ENCODE assay signal across 22 cellular contexts in genomic region chr22:24962835-24963234, GRCh38. TPM values are rescaled to one million over a fixed set of nuclear protein-coding genes. Genes with fewer than 3 reads are reported as not detected.
DNase-seq lines count a peak whose midpoint lies in the region; ATAC-seq, FAIRE-seq and TF ChIP-seq lines count a peak whose summit lies in the region.
"Had no signal": no experiment of that assay in that cellular context is flagged by ENCODE, and none has a peak within 500 bp of the region (broad histone marks: within the 10 kb centered on the region; RNA-seq: fewer than 3 reads in every experiment).

No MANE protein-coding gene starts in this region.

- POLR2A ChIA-PET in Panc1 (lab: Charles Lee) (interaction anchor here (0.6 kb wide), 1 partner anchor 99 kb away, joined by 3 read pairs; no protein-coding TSS in a partner anchor), endothelial cell of umbilical vein (lab: Charles Lee) (no interaction called here)

- H3K27ac Mint-ChIP-seq in progenitor cell of endocrine pancreas = peak overlapping the region; percentile 33
- H3K27ac Mint-ChIP-seq: CD4-positive, CD25-positive, alpha-beta regulatory T cell had no signal

- peaks cover 63% of the 10 kb centered on the region for H3K4me1 ChIP-seq in left ventricle myocardium inferior
- peaks cover 32% of the 10 kb centered on the region for H3K4me1 ChIP-seq in Panc1 (ENCODE audit: control insufficient read depth, insufficient read depth, low read length)
- H3K4me1 ChIP-seq in endothelial cell of umbilical vein (ENCODE audit: control insufficient read depth, extremely low read depth, insufficient read depth, low read length) = peaks cover 17% of the 10 kb centered on the region
- H3K4me1 ChIP-seq in psoas muscle = peaks cover 4% of the 10 kb centered on the region
- H3K4me1 ChIP-seq: BE2C had no signal

- H3K4me3 Mint-ChIP-seq in progenitor cell of endocrine pancreas (ENCODE audit: low read depth) = no peak overlapping the region
- H3K4me3 Mint-ChIP-seq: CD4-positive, CD25-positive, alpha-beta regulatory T cell; CD8-positive, alpha-beta memory T cell; H9 had no signal

- no peak for FAIRE-seq in endothelial cell of umbilical vein (lab: Jason Lieb, UNC)
- FAIRE-seq: A204.1, G401.6, GM12891, GM19239, H1 had no signal

- TF ChIP-seq POLR2A in endothelial cell of umbilical vein (IDR thresholded peaks at IDR 0.05; ENCODE audit: low read depth, low read length) = no peak

- CTCF ChIA-PET in Panc1 (lab: Charles Lee) = no interaction called here
- CTCF ChIA-PET in endothelial cell of umbilical vein (lab: Charles Lee) = interaction anchor here (1.1 to 1.3 kb wide), 2 partner anchors 85 to 86 kb away, joined by 3 read pairs; no protein-coding TSS in a partner anchor

- intact Hi-C loops in left ventricle myocardium inferior (cut with micrococcal nuclease) = no loop called here
- intact Hi-C loops in Right ventricle myocardium inferior (cut with DNase I) = no loop called here
- intact Hi-C loops in Panc1 (cut with micrococcal nuclease; ENCODE audit: unreplicated experiment) = no loop called here
- intact Hi-C loops in endothelial cell of umbilical vein (cut with micrococcal nuclease) = no loop called here
- intact Hi-C loops in psoas muscle (cut with DNase I) = no loop called here

- peaks cover 51% of the 10 kb centered on the region for H3K79me2 ChIP-seq in endothelial cell of umbilical vein (ENCODE audit: control insufficient read depth, insufficient read depth, low read length)

- H3K4me2 ChIP-seq in endothelial cell of umbilical vein (ENCODE audit: insufficient read depth, low read length) = no peak overlapping the region

- H3K9me3 ChIP-seq in left ventricle myocardium inferior (replicated peaks) (no peaks in the 10 kb centered on the region), Panc1 (ENCODE audit: control insufficient read depth, insufficient read depth, low read depth, low read length) (no peaks in the 10 kb centered on the region), endothelial cell of umbilical vein (replicated peaks; ENCODE audit: control insufficient read depth, insufficient read depth, low read length) (no peaks in the 10 kb centered on the region), psoas muscle (no peaks in the 10 kb centered on the region)
- H3K9me3 ChIP-seq: BE2C had no signal

- in situ Hi-C loops in Panc1 (cut with HindIII; ENCODE audit: low pct_unique_long_range_greater_than_20kb, low sequenced_read_pairs) = no loop called here

- peaks cover 4% of the 10 kb centered on the region for H3K4me1 Mint-ChIP-seq in progenitor cell of endocrine pancreas (ENCODE audit: low read depth)
- H3K4me1 Mint-ChIP-seq: CD4-positive, CD25-positive, alpha-beta regulatory T cell; CD8-positive, alpha-beta memory T cell had no signal

- H3K4me3 ChIP-seq in left ventricle myocardium inferior = no peak overlapping the region
- H3K4me3 ChIP-seq in Panc1 (ENCODE audit: low read depth in 2 of 2, low read length in 2 of 2) = no peak overlapping the region
- no peak overlapping the region for H3K4me3 ChIP-seq in endothelial cell of umbilical vein (replicated peaks in 1 of 3; ENCODE audit: insufficient read depth in 1 of 3, low read depth in 1 of 3, low read length in 3 of 3)
- no peak overlapping the region for H3K4me3 ChIP-seq in psoas muscle

- no peak for DNase-seq in left ventricle myocardium inferior
- no peak for DNase-seq in Right ventricle myocardium inferior (ENCODE audit: missing footprints)
- DNase-seq in Panc1 (ENCODE audit: low read depth, low spot score) = no peak
- no peak for DNase-seq in endothelial cell of umbilical vein (ENCODE audit: low read depth, low spot score)
- DNase-seq in progenitor cell of endocrine pancreas (ENCODE audit: low spot score, unreplicated experiment) = no peak
- no peak for DNase-seq in psoas muscle
- no peak for DNase-seq in activated CD4-positive, alpha-beta T cell treated with anti-CD3 and anti-CD28 coated beads for 4 hours
- no peak for DNase-seq in stimulated activated CD4-positive, alpha-beta T cell treated with anti-CD3 and anti-CD28 coated beads, Interleukin-2, amount 100 ng/mL, for 48 hours
- DNase-seq: ACHN; BE2C; C1 segment of cervical spinal cord; CD4-positive, CD25-positive, alpha-beta regulatory T cell; CD8-positive, alpha-beta memory T cell; COR-L47; H9 had no signal

- dilution Hi-C loops in endothelial cell of umbilical vein (cut with MboI; ENCODE audit: extremely low pct_ligation_motif_present, low sequenced_read_pairs) = no loop called here

- H3K9me3 Mint-ChIP-seq in progenitor cell of endocrine pancreas (ENCODE audit: low read depth) = no peaks in the 10 kb centered on the region
- H3K9me3 Mint-ChIP-seq: CD4-positive, CD25-positive, alpha-beta regulatory T cell; CD8-positive, alpha-beta memory T cell; H9 had no signal

- BruUV-seq in Panc1 (replicated peaks; lab: Mats Ljungman, UMichigan) (no TSS peak), endothelial cell of umbilical vein (replicated peaks; lab: Mats Ljungman, UMichigan) (no TSS peak)

- H3K27me3 Mint-ChIP-seq in progenitor cell of endocrine pancreas = no peaks in the 10 kb centered on the region
- H3K27me3 Mint-ChIP-seq: CD4-positive, CD25-positive, alpha-beta regulatory T cell had no signal

- no peak for ATAC-seq in Right ventricle myocardium inferior
- ATAC-seq in Panc1 = no peak
- no peak for ATAC-seq in psoas muscle

- no peaks in the 10 kb centered on the region for H4K20me1 ChIP-seq in endothelial cell of umbilical vein (replicated peaks; ENCODE audit: control insufficient read depth, extremely low read depth, insufficient read depth, low read length)

- H3K36me3 Mint-ChIP-seq in progenitor cell of endocrine pancreas (ENCODE audit: insufficient read depth) = peaks cover 15% of the 10 kb centered on the region
- H3K36me3 Mint-ChIP-seq: CD4-positive, CD25-positive, alpha-beta regulatory T cell; CD8-positive, alpha-beta memory T cell had no signal

- H3K27me3 ChIP-seq in left ventricle myocardium inferior (ENCODE audit: low read depth) (no peaks in the 10 kb centered on the region), Panc1 (ENCODE audit: control insufficient read depth, insufficient read depth, low read length) (no peaks in the 10 kb centered on the region), endothelial cell of umbilical vein (ENCODE audit: control insufficient read depth in 2 of 2, insufficient read depth in 2 of 2, low read length in 2 of 2) (no peaks in the 10 kb centered on the region), psoas muscle (ENCODE audit: insufficient read depth in 3 of 3, low read length in 2 of 3) (no peaks in the 10 kb centered on the region)
- H3K27me3 ChIP-seq: BE2C had no signal

- H3K36me3 ChIP-seq in left ventricle myocardium inferior (no peaks in the 10 kb centered on the region), Panc1 (ENCODE audit: control insufficient read depth, insufficient read depth, low read length) (no peaks in the 10 kb centered on the region), endothelial cell of umbilical vein (ENCODE audit: control insufficient read depth in 2 of 2, extremely low read depth in 1 of 2, insufficient read depth in 2 of 2, low read length in 2 of 2) (no peaks in the 10 kb centered on the region), psoas muscle (ENCODE audit: insufficient read depth in 1 of 2, low read depth in 1 of 2) (no peaks in the 10 kb centered on the region)
- H3K36me3 ChIP-seq: BE2C had no signal

- 86 to 91% (median 89%) methylated on average over 11 of the region's 11 CpGs for WGBS in psoas muscle, 3 donors

- H3K9me1 ChIP-seq in endothelial cell of umbilical vein (replicated peaks; ENCODE audit: control insufficient read depth, extremely low read depth, insufficient read depth, low read length) = peaks cover 3% of the 10 kb centered on the region

- no peak overlapping the region for H3K9ac ChIP-seq in endothelial cell of umbilical vein (replicated peaks; ENCODE audit: extremely low read depth, insufficient read depth, low read length)

- TF ChIP-seq CTCF in left ventricle myocardium inferior (IDR thresholded peaks at IDR 0.05; ENCODE audit: borderline replicate concordance) = no peak
- TF ChIP-seq CTCF in Panc1 (IDR thresholded peaks at IDR 0.05) = no peak
- TF ChIP-seq CTCF in endothelial cell of umbilical vein (IDR thresholded peaks at IDR 0.05; ENCODE audit: extremely low read depth in 1 of 2, insufficient read depth in 1 of 2, low read depth in 1 of 2, low read length in 2 of 2) = no peak
- TF ChIP-seq CTCF in progenitor cell of endocrine pancreas (IDR thresholded peaks at IDR 0.05; ENCODE audit: unreplicated experiment) = no peak
- no peak for TF ChIP-seq CTCF in psoas muscle (IDR thresholded peaks at IDR 0.05)

- no peak overlapping the region for H2AFZ ChIP-seq in endothelial cell of umbilical vein (ENCODE audit: low read depth, low read length)

- H3K27ac ChIP-seq in left ventricle myocardium inferior (replicated peaks) (peak overlapping the region; percentile 90), Panc1 (ENCODE audit: low read length) (peak overlapping the region; percentile 48; the same call in 1 of the 2 replicates), endothelial cell of umbilical vein (ENCODE audit: insufficient read depth, low read depth, low read length) (peak overlapping the region; percentile 38), psoas muscle (no peak overlapping the region)
- H3K27ac ChIP-seq: HL-60 had no signal

RNA-seq across cellular contexts. Expression of gene KIAA1671, which starts 10.3 kb away (rescaled TPM):
- total RNA-seq in left ventricle myocardium inferior (12.2 TPM), Right ventricle myocardium inferior (12.8 TPM), Panc1 (2021; ENCODE audit: unreplicated experiment) (48.1 TPM), endothelial cell of umbilical vein (78.9 and 85.1 TPM in 2 replicates), progenitor cell of endocrine pancreas (57.1 and 62.1 TPM in 2 replicates), psoas muscle (10 to 100 TPM; 12.2 to 56.9 (median 26.1) TPM)
- polyA plus RNA-seq in Panc1 (2012; ENCODE audit: insufficient read length) = 21.9 TPM
- polyA plus RNA-seq in endothelial cell of umbilical vein (18.9 and 23.1 TPM in 2 replicates), psoas muscle (10 to 100 TPM in 1 of 3 donors, 1 to 10 TPM in 2; 1.9 to 15.8 (median 8.8) TPM)
- 21.8 and 22.1 TPM in 2 replicates for polyA plus RNA-seq in endothelial cell of umbilical vein (2011; cell fraction: cytosol; rRNA removed)
- 38.5 and 45.9 TPM in 2 replicates for polyA plus RNA-seq in endothelial cell of umbilical vein (2011; cell fraction: nucleus; rRNA removed)
- polyA plus RNA-seq in endothelial cell of umbilical vein (2012) = 17.4 and 19.8 TPM in 2 replicates
- polyA minus RNA-seq in endothelial cell of umbilical vein = 59.2 and 71.7 TPM in 2 replicates
- polyA minus RNA-seq in endothelial cell of umbilical vein (2011; cell fraction: cytosol; rRNA and poly(A)+ RNA removed) = 10.0 TPM
- polyA minus RNA-seq in endothelial cell of umbilical vein (2011; cell fraction: nucleus; rRNA and poly(A)+ RNA removed) = 70.1 and 79.2 TPM in 2 replicates

RNA-seq across cellular contexts. Expression of gene LHFPL7, which starts 16.3 kb away (rescaled TPM):
- total RNA-seq in left ventricle myocardium inferior (not detected), Right ventricle myocardium inferior (not detected), Panc1 (2021; ENCODE audit: unreplicated experiment) (not detected), endothelial cell of umbilical vein (not detected in 2 replicates), progenitor cell of endocrine pancreas (not detected in 2 replicates), psoas muscle (not detected)
- not detected for polyA plus RNA-seq in Panc1 (2012; ENCODE audit: insufficient read length)
- polyA plus RNA-seq in endothelial cell of umbilical vein (not detected in 2 replicates), psoas muscle (not detected)
- polyA plus RNA-seq in endothelial cell of umbilical vein (2011; cell fraction: cytosol; rRNA removed) = not detected in 2 replicates
- polyA plus RNA-seq in endothelial cell of umbilical vein (2011; cell fraction: nucleus; rRNA removed) = not detected in 2 replicates
- polyA plus RNA-seq in endothelial cell of umbilical vein (2012) = not detected in 2 replicates
- polyA minus RNA-seq in endothelial cell of umbilical vein = not detected in 2 replicates
- polyA minus RNA-seq in endothelial cell of umbilical vein (2011; cell fraction: cytosol; rRNA and poly(A)+ RNA removed) = not detected
- not detected in 2 replicates for polyA minus RNA-seq in endothelial cell of umbilical vein (2011; cell fraction: nucleus; rRNA and poly(A)+ RNA removed)
- total RNA-seq: CD4-positive, CD25-positive, alpha-beta regulatory T cell; CD8-positive, alpha-beta memory T cell; H1; H9; HT1080 had no signal
- polyA plus RNA-seq: CD4-positive, CD25-positive, alpha-beta regulatory T cell; CD8-positive, alpha-beta memory T cell; H1 had no signal
